Comparison of ENCODE assay signal across 11 cellular contexts in genomic region chr3:176767385-176767784, GRCh38.
DNase-seq lines count a peak whose midpoint lies in the region; ATAC-seq and TF ChIP-seq lines count a peak whose summit lies in the region.
"Had no signal": no experiment of that assay in that cellular context is flagged by ENCODE, and none has a peak within 500 bp of the region (broad histone marks: within the 10 kb centered on the region; RNA-seq: fewer than 3 reads in every experiment).

No MANE protein-coding gene starts in this region.

- no peaks in the 10 kb centered on the region for H3K9me3 ChIP-seq in SJSA1 (replicated peaks)
- H3K9me3 ChIP-seq in left ventricle myocardium inferior (replicated peaks): peaks cover 17% of the 10 kb centered on the region

- H3K36me3 ChIP-seq in SJSA1: no peaks in the 10 kb centered on the region
- no peaks in the 10 kb centered on the region for H3K36me3 ChIP-seq in left ventricle myocardium inferior

- ATAC-seq in GM21515 (IDR thresholded peaks at IDR 0.05; ENCODE audit: unreplicated experiment): no peak
- ATAC-seq: activated CD4-positive, CD25-positive, alpha-beta regulatory T cell treated with anti-CD3 and anti-CD28 coated beads, Interleukin-2, amount 50 U/mL, for 24 hours had no signal

- TF ChIP-seq CTCF in fibroblast of villous mesenchyme (IDR thresholded peaks at IDR 0.05; ENCODE audit: insufficient read depth, low read depth, low read length) (no peak), left ventricle myocardium inferior (IDR thresholded peaks at IDR 0.05; ENCODE audit: borderline replicate concordance) (no peak)

- peaks cover 31% of the 10 kb centered on the region for H3K4me1 ChIP-seq in SJSA1 (replicated peaks)
- no peaks in the 10 kb centered on the region for H3K4me1 ChIP-seq in left ventricle myocardium inferior

- no peaks in the 10 kb centered on the region for H3K27me3 ChIP-seq in SJSA1 (replicated peaks)
- H3K27me3 ChIP-seq in left ventricle myocardium inferior (ENCODE audit: low read depth): no peaks in the 10 kb centered on the region

- H3K27ac ChIP-seq in SJSA1 (peak overlapping the region; percentile 62), left ventricle myocardium inferior (replicated peaks) (no peak overlapping the region)

- H3K4me3 ChIP-seq in SJSA1 (no peak overlapping the region), fibroblast of villous mesenchyme (ENCODE audit: low read depth, low read length) (no peak overlapping the region), left ventricle myocardium inferior (no peak overlapping the region)

- DNase-seq in A172 (ENCODE audit: low spot score) (peak; percentile 84), HCEC 1CT (peak; percentile 23), SJSA1 (ENCODE audit: low read depth in 1 of 2, low spot score in 2 of 2) (peak; percentile 90 to 91), fibroblast of villous mesenchyme (ENCODE audit: low read depth) (peak; percentile 2), left ventricle myocardium inferior (no peak), germinal center (ENCODE audit: low spot score) (no peak), hypothalamus (lab: John Stamatoyannopoulos, UW) (no peak)
- DNase-seq: 8988T, NCI-H2171 had no signal

- intact Hi-C loops in left ventricle myocardium inferior (cut with micrococcal nuclease): no loop called here

Comparison
In these comparisons a context has a peak if more than half of its experiments do, and no peak if none do; other contexts are left out.
1. DNase-seq: peak in A172 (single experiment), HCEC 1CT (single experiment), SJSA1 (2 of 2) and fibroblast of villous mesenchyme (single experiment); none in left ventricle myocardium inferior (single experiment), germinal center (single experiment) and hypothalamus (0 of 51).